ENCODE assay signal across 8 cellular contexts in the genomic region with DNA sequence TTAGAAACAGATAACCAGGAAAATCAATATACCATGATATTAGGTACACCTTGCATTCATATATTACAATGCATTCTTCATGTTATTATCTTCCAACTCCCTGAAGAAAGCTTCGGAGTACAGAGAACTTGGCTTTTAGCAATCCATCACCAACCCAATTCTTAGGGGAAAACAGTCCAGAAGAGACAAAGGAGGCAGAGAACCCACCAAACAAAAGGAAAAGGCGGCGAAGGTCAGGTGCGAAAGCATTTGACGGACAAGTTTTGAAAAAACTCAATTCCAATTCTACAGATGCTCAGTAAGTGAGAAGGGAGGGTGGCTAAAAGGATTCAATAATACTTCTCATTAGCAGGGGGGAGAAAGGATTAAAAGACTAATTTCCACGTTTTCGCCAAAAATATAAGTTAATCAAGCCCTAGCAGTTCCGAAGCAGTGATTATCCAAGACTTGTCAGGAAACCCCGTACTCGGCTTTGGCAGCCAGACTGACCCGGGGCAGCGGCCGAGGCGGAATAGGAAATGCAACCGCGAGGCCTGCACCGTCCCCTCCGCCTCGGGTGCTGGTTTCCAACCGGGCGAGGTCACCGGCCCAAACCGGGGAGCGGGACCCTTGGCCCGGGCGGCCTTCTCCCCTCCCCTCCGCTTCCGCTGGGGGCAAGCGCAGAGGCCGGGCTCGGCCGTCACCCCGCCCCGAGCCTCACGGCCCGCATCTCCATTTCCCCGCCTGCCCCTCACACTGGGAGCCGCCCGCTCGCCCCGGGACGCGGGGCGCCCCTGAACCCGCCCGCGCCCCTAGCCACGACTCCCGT. TPM values are rescaled to one million over a fixed set of nuclear protein-coding genes. Genes with fewer than 3 reads are reported as not detected.
DNase-seq lines count a peak whose midpoint lies in the region; ATAC-seq and TF ChIP-seq lines count a peak whose summit lies in the region.

No MANE protein-coding gene starts in this region.

- DNase-seq in NCI-H2227 (lab: John Stamatoyannopoulos, UW; ENCODE audit: unreplicated experiment) (peak; percentile 25), NCI-H2227 treated with DMSO at 0.1 percent for 48 hours (lab: John Stamatoyannopoulos, UW) (no peak), PC-3 (no peak), Right ventricle myocardium inferior (ENCODE audit: missing footprints) (peak; percentile 86), ovary (peak; percentile 40 to 68 (median 53)), uterus (peak; percentile 26 to 52)
- peak; percentile 39 for DNase-seq in activated naive CD4-positive, alpha-beta T cell treated with anti-CD3 and anti-CD28 coated beads, Interleukin-2, amount 50 U/mL, for 16 hours

- H3F3A ChIP-seq in PC-3 (ENCODE audit: low read length, unreplicated experiment): no peaks in the 10 kb centered on the region

- peak overlapping the region; percentile 91 for H3K4me2 ChIP-seq in PC-3 (ENCODE audit: low read length)

- CTCF ChIA-PET in PC-3 (lab: Charles Lee): no interaction called here

- intact Hi-C loops in PC-3 (cut with micrococcal nuclease): loop anchor here (5.0 kb wide), 2 partner anchors 75 to 125 kb away; a partner anchor contains a TSS
- intact Hi-C loops in Right ventricle myocardium inferior (cut with DNase I): loop anchor here (2.0 to 5.0 kb wide), 3 partner anchors 60 to 128 kb away; a partner anchor contains a TSS
- intact Hi-C loops in ovary (cut with DNase I): loop anchor here in 2 of 4 donors (5.0 to 10.0 kb wide), 2 partner anchors 80 to 128 kb away; a partner anchor contains a TSS
- intact Hi-C loops in uterus (cut with DNase I; ENCODE audit: low total_unique reads): no loop called here

- TF ChIP-seq POLR2A in ovary (IDR thresholded peaks at IDR 0.05) (no peak), uterus (IDR thresholded peaks at IDR 0.05) (no peak)

- TF ChIP-seq EP300 in ovary (IDR thresholded peaks at IDR 0.05): no peak

- H3K27ac ChIP-seq in PC-3 (ENCODE audit: low read length) (peak overlapping the region; percentile 70), ovary (peak overlapping the region; percentile 75 to 94), uterus (peak overlapping the region; percentile 95 to 99)

- peak overlapping the region; percentile 99 for H3K9ac ChIP-seq in PC-3 (ENCODE audit: low read length)

- TF ChIP-seq CTCF in PC-3 (conservative IDR thresholded peaks at IDR 0.05; ENCODE audit: low read depth, low read length): no peak
- no peak for TF ChIP-seq CTCF in ovary (IDR thresholded peaks at IDR 0.05)
- TF ChIP-seq CTCF in uterus (IDR thresholded peaks at IDR 0.05): no peak

- H3K9me3 ChIP-seq in PC-3 (ENCODE audit: low read length): no peaks in the 10 kb centered on the region
- H3K9me3 ChIP-seq in ovary: no peaks in the 10 kb centered on the region
- H3K9me3 ChIP-seq in uterus: no peaks in the 10 kb centered on the region

- H3K4me3 ChIP-seq in PC-3 (ENCODE audit: low read length) (peak overlapping the region; percentile 96), ovary (peak overlapping the region; percentile 99), uterus (peak overlapping the region; percentile 71 to 86)

- WGBS in ovary, 3 donors: 0% methylated on average over 26 to 49 of the region's 49 CpGs

- BruUV-seq in PC-3 (replicated peaks; lab: Mats Ljungman, UMichigan): TSS peak; percentile 37

- H3K36me3 ChIP-seq in PC-3 (ENCODE audit: low read depth, low read length): no peaks in the 10 kb centered on the region; the same call in 1 of the 2 replicates
- no peaks in the 10 kb centered on the region for H3K36me3 ChIP-seq in ovary
- no peaks in the 10 kb centered on the region for H3K36me3 ChIP-seq in uterus

- peaks cover 38% of the 10 kb centered on the region for H4K20me1 ChIP-seq in PC-3 (ENCODE audit: low read length)

- no peak overlapping the region for H2AFZ ChIP-seq in PC-3 (ENCODE audit: low read length)

- POLR2A ChIA-PET in PC-3 (lab: Charles Lee; ENCODE audit: unreplicated experiment): interaction anchor here (1.4 kb wide), 1 partner anchor 77 kb away, joined by 5 read pairs; a partner anchor contains a TSS

- peaks cover 67% of the 10 kb centered on the region for H3K79me2 ChIP-seq in PC-3 (ENCODE audit: low read length)

- H3K4me1 ChIP-seq in PC-3 (ENCODE audit: insufficient read depth, low read length) (peaks cover 26% of the 10 kb centered on the region), ovary (ENCODE audit: insufficient read depth) (peaks cover 6% of the 10 kb centered on the region), uterus (peaks cover 5 to 12% of the 10 kb centered on the region in 2 donors)

- H3K27me3 ChIP-seq in PC-3 (ENCODE audit: low read length) (no peaks in the 10 kb centered on the region), ovary (no peaks in the 10 kb centered on the region), uterus (no peaks in the 10 kb centered on the region)

- H3K9me2 ChIP-seq in PC-3 (replicated peaks; ENCODE audit: low read length): no peaks in the 10 kb centered on the region

- peak; percentile 13 for ATAC-seq in HG02943 (IDR thresholded peaks at IDR 0.05; ENCODE audit: low read depth, unreplicated experiment)
- peak; percentile 28 for ATAC-seq in PC-3
- ATAC-seq in Right ventricle myocardium inferior: peak; percentile 56

RNA-seq across cellular contexts. Expression of a gene that starts 0.7 kb away (rescaled TPM):
- total RNA-seq in PC-3 (2014; rRNA removed) (94.7 and 122 TPM in 2 replicates), Right ventricle myocardium inferior (101 TPM), ovary (100 to 1,000 TPM; 148 to 198 (median 177) TPM), uterus (100 to 1,000 TPM in 3 of 4 donors, 10 to 100 TPM in 1; 91.7 to 420 (median 185) TPM)
- polyA plus RNA-seq in ovary: 100 to 1,000 TPM; 111 to 269 TPM

Comparison
In these comparisons a context has a peak if more than half of its experiments do, and no peak if none do; other contexts are left out.
1. DNase-seq: peak in NCI-H2227 (single experiment), activated naive CD4-positive, alpha-beta T cell treated with anti-CD3 and anti-CD28 coated beads, Interleukin-2, amount 50 U/mL, for 16 hours (single experiment), Right ventricle myocardium inferior (single experiment), ovary (5 of 5) and uterus (2 of 2); none in NCI-H2227 treated with DMSO at 0.1 percent for 48 hours (single experiment) and PC-3 (single experiment).
2. Peak in every context shown above with its lines, with median percentiles within 50 percentile points of each other: ATAC-seq, H3K27ac ChIP-seq and H3K4me3 ChIP-seq.